ENCODE assay signal across 11 cellular contexts in the genomic region with DNA sequence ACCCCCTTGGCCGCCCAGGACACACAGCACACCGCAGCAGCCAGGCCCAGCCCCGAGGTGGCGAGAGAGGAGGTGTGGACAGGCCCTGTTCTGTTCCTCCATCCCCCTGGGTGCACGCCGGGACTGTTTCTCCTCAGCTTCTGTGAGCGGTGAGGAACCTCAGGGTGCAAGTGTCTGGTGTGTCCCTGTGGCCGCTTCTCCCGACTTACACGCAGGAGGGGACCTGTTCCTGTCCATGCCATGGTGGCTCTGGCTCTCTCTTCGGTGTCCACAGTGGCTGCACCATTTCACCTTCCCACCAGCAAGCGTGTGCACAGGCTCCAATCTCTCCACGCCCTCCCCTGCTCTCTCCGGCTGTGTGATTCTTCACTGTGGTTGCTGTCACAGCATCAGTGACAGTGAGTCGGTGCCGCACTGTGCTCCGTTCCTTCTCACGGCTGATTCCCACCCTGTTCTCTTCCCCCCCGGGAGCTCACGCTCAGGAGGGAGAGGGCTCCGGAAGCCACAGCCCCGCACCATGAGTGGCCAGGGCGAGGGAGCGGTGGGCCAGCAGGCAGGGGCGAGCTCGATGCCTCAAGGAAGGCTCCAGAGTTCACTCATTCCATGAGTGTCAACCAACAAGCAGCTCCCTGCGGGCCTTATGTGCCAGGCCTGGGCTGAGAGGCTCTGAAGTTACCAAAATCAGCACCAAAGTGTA. TPM values are rescaled to one million over a fixed set of nuclear protein-coding genes. Genes with fewer than 3 reads are reported as not detected.
A peak's percentile ranks its signal among the peaks of the same experiment; 100 is the strongest.
DNase-seq lines count a peak whose midpoint lies in the region; ATAC-seq and TF ChIP-seq lines count a peak whose summit lies in the region.
"Had no signal": no experiment of that assay in that cellular context is flagged by ENCODE, and none has a peak within 500 bp of the region (broad histone marks: within the 10 kb centered on the region; RNA-seq: fewer than 3 reads in every experiment).

No MANE protein-coding gene starts in this region.

- H3K4me3 ChIP-seq in heart left ventricle (no peak overlapping the region), heart right ventricle (no peak overlapping the region), sigmoid colon (no peak overlapping the region)
- H3K4me3 ChIP-seq: thoracic aorta had no signal

- H3K27me3 ChIP-seq in heart left ventricle (no peaks in the 10 kb centered on the region), heart right ventricle (no peaks in the 10 kb centered on the region), sigmoid colon (no peaks in the 10 kb centered on the region)

- DNase-seq in heart left ventricle (peak in 3 of 5 donors; percentile 33 to 63 (median 33)), Right ventricle myocardium superior (no peak), heart right ventricle (no peak), sigmoid colon (no peak), SKM-1 treated with dmso at 0.1 percent for 144 hours (lab: John Stamatoyannopoulos, UW; ENCODE audit: unreplicated experiment) (no peak)
- no peak for DNase-seq in activated CD8-positive, alpha-beta memory T cell treated with anti-CD3 and anti-CD28 coated beads for 24 hours
- DNase-seq: activated gamma-delta T cell had no signal

- H3K9me3 ChIP-seq in heart left ventricle, result no peaks in the 10 kb centered on the region
- no peaks in the 10 kb centered on the region for H3K9me3 ChIP-seq in heart right ventricle
- H3K9me3 ChIP-seq in sigmoid colon, result no peaks in the 10 kb centered on the region
- H3K9me3 ChIP-seq: thoracic aorta had no signal

- TF ChIP-seq POLR2A in heart left ventricle (IDR thresholded peaks at IDR 0.05) (no peak), sigmoid colon (IDR thresholded peaks at IDR 0.05) (no peak)

- no peaks in the 10 kb centered on the region for H3K36me3 ChIP-seq in heart left ventricle
- no peaks in the 10 kb centered on the region for H3K36me3 ChIP-seq in heart right ventricle
- no peaks in the 10 kb centered on the region for H3K36me3 ChIP-seq in sigmoid colon
- H3K36me3 ChIP-seq: thoracic aorta had no signal

- WGBS in heart left ventricle, 4 donors, result 63 to 79% (median 73%) methylated on average over 17 to 27 of the region's 27 CpGs
- 65 to 80% methylated on average over 27 of the region's 27 CpGs for WGBS in heart right ventricle, 2 donors
- WGBS in sigmoid colon, 2 donors, result 88 to 92% methylated on average over 27 of the region's 27 CpGs

- no peak for TF ChIP-seq EP300 in sigmoid colon (IDR thresholded peaks at IDR 0.05)

- intact Hi-C loops in heart left ventricle (cut with DNase I) (loop anchor here in 8 of 10 donors (1.0 to 10.0 kb wide), 8 partner anchors 119 to 549 kb away; a partner anchor contains a TSS), Right ventricle myocardium superior (cut with DNase I) (loop anchor here (2.0 kb wide), 1 partner anchor 121 kb away; no protein-coding TSS in a partner anchor), heart right ventricle (cut with DNase I) (loop anchor here in 9 of 10 donors (1.0 to 10.0 kb wide), 8 partner anchors 47 to 319 kb away; no protein-coding TSS in a partner anchor), sigmoid colon (cut with DNase I) (loop anchor here (2.0 to 10.0 kb wide), 4 partner anchors 121 to 769 kb away; a partner anchor contains a TSS)

- H3K4me1 ChIP-seq in heart left ventricle (peaks cover 20 to 67% (median 52%) of the 10 kb centered on the region in 12 donors), heart right ventricle (peaks cover 33 to 73% (median 62%) of the 10 kb centered on the region in 9 donors), sigmoid colon (peaks cover 0 to 50% (median 47%) of the 10 kb centered on the region in 4 donors)

- peak in 1 of 4 donors; percentile 0 for ATAC-seq in heart left ventricle
- no peak for ATAC-seq in Right ventricle myocardium superior (ENCODE audit: poor library complexity)
- peak in 1 of 8 donors; percentile 1 for ATAC-seq in heart right ventricle
- ATAC-seq in GM21825 (IDR thresholded peaks at IDR 0.05; ENCODE audit: unreplicated experiment), result no peak
- no peak for ATAC-seq in HG02798 (IDR thresholded peaks at IDR 0.05; ENCODE audit: poor library complexity, unreplicated experiment)

- TF ChIP-seq CTCF in heart left ventricle (IDR thresholded peaks at IDR 0.05) (no peak), heart right ventricle (IDR thresholded peaks at IDR 0.05) (no peak), sigmoid colon (IDR thresholded peaks at IDR 0.05) (no peak)

- peak overlapping the region in 11 of 12 donors; percentile 63 to 97 (median 92) for H3K27ac ChIP-seq in heart left ventricle
- peak overlapping the region in 9 of 10 donors; percentile 86 to 98 (median 89) for H3K27ac ChIP-seq in heart right ventricle
- H3K27ac ChIP-seq in sigmoid colon, result peak overlapping the region; percentile 72 to 85 (median 83)

RNA-seq across cellular contexts. Expression of a gene that starts 18.6 kb away (rescaled TPM):
- total RNA-seq in heart left ventricle, result under 1 TPM in 1 of 9 donors, not detected in 8; 0.36 TPM
- polyA plus RNA-seq in heart left ventricle, result not detected
- total RNA-seq in Right ventricle myocardium superior, result not detected
- total RNA-seq in heart right ventricle, result not detected
- not detected for polyA plus RNA-seq in heart right ventricle
- not detected for total RNA-seq in sigmoid colon
- polyA plus RNA-seq in sigmoid colon, result not detected
- total RNA-seq: LHCN-M2, thoracic aorta had no signal

Comparison
In these comparisons a context has a peak if more than half of its experiments do, and no peak if none do; other contexts are left out.
1. DNase-seq: peak in heart left ventricle (3 of 5); none in Right ventricle myocardium superior (single experiment), heart right ventricle (0 of 2), sigmoid colon (single experiment), SKM-1 treated with dmso at 0.1 percent for 144 hours (single experiment) and activated CD8-positive, alpha-beta memory T cell treated with anti-CD3 and anti-CD28 coated beads for 24 hours (single experiment).
2. Peak in every context shown above with its lines, with median percentiles within 50 percentile points of each other: H3K27ac ChIP-seq.